ENCODE assay signal across 11 cellular contexts in genomic region chr20:34403908-34404307, GRCh38. TPM values are rescaled to one million over a fixed set of nuclear protein-coding genes. Genes with fewer than 3 reads are reported as not detected.
A peak's percentile ranks its signal among the peaks of the same experiment; 100 is the strongest.
DNase-seq lines count a peak whose midpoint lies in the region; ATAC-seq and TF ChIP-seq lines count a peak whose summit lies in the region.
"Had no signal": no experiment of that assay in that cellular context is flagged by ENCODE, and none has a peak within 500 bp of the region (broad histone marks: within the 10 kb centered on the region; RNA-seq: fewer than 3 reads in every experiment).

No MANE protein-coding gene starts in this region.

- no peak overlapping the region for H3K4me3 Mint-ChIP-seq in MCF 10A (ENCODE audit: unreplicated experiment)
- H3K4me3 Mint-ChIP-seq in activated T-helper 17 cell treated with anti-CD3 and anti-CD28 coated beads, Interleukin-2, amount 50 U/mL, for 72 hours = peak overlapping the region; percentile 9
- no peak overlapping the region for H3K4me3 Mint-ChIP-seq in activated CD4-positive, alpha-beta memory T cell treated with anti-CD3 and anti-CD28 coated beads, Interleukin-2, amount 10 ng/mL, durations not matched to agents 7 days and 5 days

- H3K4me3 ChIP-seq in breast epithelium (no peak overlapping the region), H7 (ENCODE audit: insufficient read depth, low read depth, low read length) (no peak overlapping the region)
- H3K4me3 ChIP-seq: gastrocnemius medialis had no signal

- peaks cover 48% of the 10 kb centered on the region for H3K36me3 Mint-ChIP-seq in MCF 10A (ENCODE audit: insufficient read depth, unreplicated experiment)
- H3K36me3 Mint-ChIP-seq in activated T-helper 17 cell treated with anti-CD3 and anti-CD28 coated beads, Interleukin-2, amount 50 U/mL, for 72 hours (ENCODE audit: low read depth) = peaks cover 42% of the 10 kb centered on the region
- peaks cover 38% of the 10 kb centered on the region for H3K36me3 Mint-ChIP-seq in activated CD4-positive, alpha-beta memory T cell treated with anti-CD3 and anti-CD28 coated beads, Interleukin-2, amount 10 ng/mL, durations not matched to agents 7 days and 5 days (ENCODE audit: low read depth)

- H3K27me3 Mint-ChIP-seq in MCF 10A (ENCODE audit: insufficient read depth, unreplicated experiment) = no peaks in the 10 kb centered on the region
- no peaks in the 10 kb centered on the region for H3K27me3 Mint-ChIP-seq in activated T-helper 17 cell treated with anti-CD3 and anti-CD28 coated beads, Interleukin-2, amount 50 U/mL, for 72 hours
- no peaks in the 10 kb centered on the region for H3K27me3 Mint-ChIP-seq in activated CD4-positive, alpha-beta memory T cell treated with anti-CD3 and anti-CD28 coated beads, Interleukin-2, amount 10 ng/mL, durations not matched to agents 7 days and 5 days

- intact Hi-C loops in MCF 10A (cut with micrococcal nuclease) (no loop called here), breast epithelium (cut with DNase I; ENCODE audit: low total_unique reads) (no loop called here)

- H3K27me3 ChIP-seq in breast epithelium (no peaks in the 10 kb centered on the region), H7 (ENCODE audit: control insufficient read depth, insufficient read depth, low read length) (no peaks in the 10 kb centered on the region)
- H3K27me3 ChIP-seq: gastrocnemius medialis had no signal

- no TSS peak for BruUV-seq in MCF 10A (replicated peaks; lab: Mats Ljungman, UMichigan)

- no peaks in the 10 kb centered on the region for H3K4me1 ChIP-seq in breast epithelium

- H3K27ac ChIP-seq in breast epithelium = no peak overlapping the region
- H3K27ac ChIP-seq: gastrocnemius medialis, parathyroid adenoma had no signal

- H3K36me3 ChIP-seq in breast epithelium (no peaks in the 10 kb centered on the region), H7 (replicated peaks; ENCODE audit: control insufficient read depth, insufficient read depth, low read length) (no peaks in the 10 kb centered on the region)

- H3K27ac Mint-ChIP-seq in MCF 10A (ENCODE audit: low read depth, unreplicated experiment) = peak overlapping the region; percentile 0
- peak overlapping the region; percentile 32 for H3K27ac Mint-ChIP-seq in activated T-helper 17 cell treated with anti-CD3 and anti-CD28 coated beads, Interleukin-2, amount 50 U/mL, for 72 hours
- no peak overlapping the region for H3K27ac Mint-ChIP-seq in activated CD4-positive, alpha-beta memory T cell treated with anti-CD3 and anti-CD28 coated beads, Interleukin-2, amount 10 ng/mL, durations not matched to agents 7 days and 5 days

- H3K9me3 ChIP-seq in breast epithelium = no peaks in the 10 kb centered on the region
- H3K9me3 ChIP-seq: gastrocnemius medialis had no signal

- no peak for TF ChIP-seq POLR2A in breast epithelium (IDR thresholded peaks at IDR 0.05)

- TF ChIP-seq CTCF in MCF 10A (IDR thresholded peaks at IDR 0.05; ENCODE audit: unreplicated experiment) (no peak), breast epithelium (IDR thresholded peaks at IDR 0.05) (no peak)

- DNase-seq in MCF 10A (ENCODE audit: unreplicated experiment) (no peak), breast epithelium (ENCODE audit: low spot score in 2 of 2) (no peak), NCI-H526 (lab: John Stamatoyannopoulos, UW) (no peak), H7 (no peak)
- DNase-seq in activated CD4-positive, alpha-beta memory T cell treated with anti-CD3 and anti-CD28 coated beads, Interleukin-2, amount 10 ng/mL, durations not matched to agents 7 days and 5 days = no peak
- DNase-seq: gastrocnemius medialis, NCI-H774 had no signal

- CTCF ChIA-PET in MCF 10A (lab: Yijun Ruan, JAX) = interaction anchor here (5.3 to 5.8 kb wide), 2 partner anchors 91 kb away, joined by 42 to 45 read pairs; no protein-coding TSS in a partner anchor
- CTCF ChIA-PET in activated CD4-positive, alpha-beta memory T cell treated with anti-CD3 and anti-CD28 coated beads, Interleukin-2, amount 10 ng/mL, durations not matched to agents 7 days and 5 days (lab: Charles Lee) = interaction anchor here (0.7 kb wide), 1 partner anchor 91 kb away, joined by 7 read pairs; no protein-coding TSS in a partner anchor

- ATAC-seq in HG03354 (IDR thresholded peaks at IDR 0.05; ENCODE audit: poor library complexity, severe bottlenecking, unreplicated experiment) (peak; percentile 67), HG03457 (IDR thresholded peaks at IDR 0.05; ENCODE audit: unreplicated experiment) (no peak)
- ATAC-seq in activated T-helper 17 cell treated with anti-CD3 and anti-CD28 coated beads, Interleukin-2, amount 50 U/mL, for 72 hours (replicated peaks) = no peak
- ATAC-seq: gastrocnemius medialis had no signal

- no peaks in the 10 kb centered on the region for H3K9me3 Mint-ChIP-seq in MCF 10A (ENCODE audit: unreplicated experiment)
- H3K9me3 Mint-ChIP-seq in activated T-helper 17 cell treated with anti-CD3 and anti-CD28 coated beads, Interleukin-2, amount 50 U/mL, for 72 hours = no peaks in the 10 kb centered on the region
- H3K9me3 Mint-ChIP-seq in activated CD4-positive, alpha-beta memory T cell treated with anti-CD3 and anti-CD28 coated beads, Interleukin-2, amount 10 ng/mL, durations not matched to agents 7 days and 5 days = no peaks in the 10 kb centered on the region

- H3K4me1 Mint-ChIP-seq in MCF 10A (ENCODE audit: insufficient read depth, unreplicated experiment) = peaks cover 26% of the 10 kb centered on the region
- peaks cover 15% of the 10 kb centered on the region for H3K4me1 Mint-ChIP-seq in activated T-helper 17 cell treated with anti-CD3 and anti-CD28 coated beads, Interleukin-2, amount 50 U/mL, for 72 hours
- H3K4me1 Mint-ChIP-seq in activated CD4-positive, alpha-beta memory T cell treated with anti-CD3 and anti-CD28 coated beads, Interleukin-2, amount 10 ng/mL, durations not matched to agents 7 days and 5 days = peaks cover 38% of the 10 kb centered on the region

- POLR2A ChIA-PET in MCF 10A (lab: Yijun Ruan, JAX) = interaction anchor here (0.6 to 1.1 kb wide), 3 partner anchors 18 to 186 kb away, joined by 3 read pairs; no protein-coding TSS in a partner anchor
- POLR2A ChIA-PET in activated CD4-positive, alpha-beta memory T cell treated with anti-CD3 and anti-CD28 coated beads, Interleukin-2, amount 10 ng/mL, durations not matched to agents 7 days and 5 days (lab: Charles Lee) = interaction anchor here (1.4 to 3.4 kb wide), 2 partner anchors 40 to 56 kb away, joined by 3 to 21 read pairs; partner anchors contain the start of gene ITCH

RNA-seq across cellular contexts. Expression of gene ITCH, which starts 40.8 kb away (rescaled TPM):
- 57.3 and 68.3 TPM in 2 replicates for total RNA-seq in MCF 10A (2022)
- 10 to 100 TPM; 56.6 to 72.3 (median 60.6) TPM for total RNA-seq in breast epithelium
- 10 to 100 TPM; 30.5 to 34.4 TPM for total RNA-seq in activated T-helper 17 cell treated with anti-CD3 and anti-CD28 coated beads, Interleukin-2, amount 50 U/mL, for 72 hours
- total RNA-seq in activated CD4-positive, alpha-beta memory T cell treated with anti-CD3 and anti-CD28 coated beads, Interleukin-2, amount 10 ng/mL, durations not matched to agents 7 days and 5 days = 10 to 100 TPM; 55.5 to 56.7 TPM
- total RNA-seq in H7 (2014; rRNA removed; shearing (Covaris generic)) = 27.5 and 43.5 TPM in 2 replicates
